ENCODE assay signal across 14 cellular contexts in genomic region chr7:93835684-93836083, GRCh38. TPM values are rescaled to one million over a fixed set of nuclear protein-coding genes. Genes with fewer than 3 reads are reported as not detected.
"Had no signal": no experiment of that assay in that cellular context is flagged by ENCODE, and none has a peak within 500 bp of the region (broad histone marks: within the 10 kb centered on the region; RNA-seq: fewer than 3 reads in every experiment).

No MANE protein-coding gene starts in this region.

- H3K27me3 ChIP-seq: sigmoid colon, tibial artery had no signal

- H3K9me3 ChIP-seq: pancreas, sigmoid colon, tibial artery had no signal

- H3K4me3 ChIP-seq: pancreas, sigmoid colon, tibial artery had no signal

- DNase-seq: activated B cell treated with CpG ODN at 0.5 μM for 24 hours; activated CD4-positive, alpha-beta T cell treated with anti-CD3 and anti-CD28 coated beads for 48 hours; activated CD8-positive, alpha-beta T cell treated with anti-CD3 and anti-CD28 coated beads for 36 hours; activated effector memory CD4-positive, alpha-beta T cell treated with anti-CD3 and anti-CD28 coated beads, Interleukin-2, amount 50 U/mL, for 16 hours; activated T-cell treated with anti-CD3 and anti-CD28 coated beads, Interleukin-2, amount 50 U/mL, for 4 hours; foreskin fibroblast; head of caudate nucleus; pancreas; sigmoid colon; stimulated activated CD4-positive, alpha-beta T cell treated with anti-CD3 and anti-CD28 coated beads, Interleukin-2, amount 100 ng/mL, for 48 hours; stimulated activated naive B cell treated with anti-CD40 and anti-IgM and Interleukin-4, amounts not matched to agents 10 μg/mL and 1 μg/mL and 100 μg/mL, for 72 hours; T-helper 2 cell; tibial artery had no signal

- H3K27ac ChIP-seq: epithelial cell of prostate, pancreas, sigmoid colon had no signal

- H3K36me3 ChIP-seq: pancreas, sigmoid colon, tibial artery had no signal

- ATAC-seq: activated CD8-positive, alpha-beta T cell treated with anti-CD3 and anti-CD28 coated beads for 36 hours; activated T-cell treated with anti-CD3 and anti-CD28 coated beads, Interleukin-2, amount 50 U/mL, for 4 hours; pancreas; stimulated activated naive B cell treated with anti-CD40 and anti-IgM and Interleukin-4, amounts not matched to agents 10 μg/mL and 1 μg/mL and 100 μg/mL, for 72 hours had no signal

- H3K4me1 ChIP-seq: pancreas had no signal

RNA-seq across cellular contexts. Expression of gene TFPI2, which starts 54.9 kb away (rescaled TPM):
- total RNA-seq: activated CD8-positive, alpha-beta T cell treated with anti-CD3 and anti-CD28 coated beads for 36 hours had no signal
